In genomic region chrX:106611682-106612402, GRCh38 we compare ENCODE assay signal across 8 cellular contexts. TPM values are rescaled to one million over a fixed set of nuclear protein-coding genes. Genes with fewer than 3 reads are reported as not detected.
DNase-seq lines count a peak whose midpoint lies in the region; ATAC-seq and TF ChIP-seq lines count a peak whose summit lies in the region.

Gene RADX (plus strand): TSS chrX:106611978. CDS start chrX:106612081, 103 bp downstream.

- H3K4me3 Mint-ChIP-seq in activated naive CD8-positive, alpha-beta T cell treated with anti-CD3 and anti-CD28 coated beads for 36 hours: peak within 1 kb of the TSS; percentile 91

- no peak within 1 kb of the TSS for H3K4ac ChIP-seq in trophoblast cell (ENCODE audit: low read depth, low read length)

- H3K36me3 ChIP-seq in HUES6 (ENCODE audit: control insufficient read depth, insufficient read depth, low read length) (no peaks in the 10 kb centered on the region), SK-N-MC (ENCODE audit: insufficient read depth, low read length) (no peaks in the 10 kb centered on the region), heart left ventricle (no peaks in the 10 kb centered on the region), trophoblast cell (ENCODE audit: control insufficient read depth in 1 of 2, insufficient read depth in 2 of 2, low read length in 2 of 2) (no peaks in the 10 kb centered on the region), tibial artery (no peaks in the 10 kb centered on the region)

- no peaks in the 10 kb centered on the region for H3K36me3 Mint-ChIP-seq in activated naive CD8-positive, alpha-beta T cell treated with anti-CD3 and anti-CD28 coated beads for 36 hours

- H3K9me3 Mint-ChIP-seq in activated naive CD8-positive, alpha-beta T cell treated with anti-CD3 and anti-CD28 coated beads for 36 hours: no peaks in the 10 kb centered on the region

- peaks cover 22% of the 10 kb centered on the region for H3K4me1 Mint-ChIP-seq in activated naive CD8-positive, alpha-beta T cell treated with anti-CD3 and anti-CD28 coated beads for 36 hours

- peak; percentile 81 for DNase-seq in DMS153 (lab: John Stamatoyannopoulos, UW)
- peak; percentile 73 for DNase-seq in SK-N-MC (ENCODE audit: low read depth, low spot score)
- DNase-seq in activated naive CD8-positive, alpha-beta T cell treated with anti-CD3 and anti-CD28 coated beads for 36 hours: peak; percentile 86
- peak; percentile 58 to 82 (median 71) for DNase-seq in heart left ventricle
- peak; percentile 69 to 77 for DNase-seq in trophoblast cell
- peak; percentile 70 to 80 for DNase-seq in tibial artery

- H3K18ac ChIP-seq in trophoblast cell (ENCODE audit: low read length): no peak within 1 kb of the TSS

- intact Hi-C loops in heart left ventricle (cut with DNase I) (no loop called here), tibial artery (cut with DNase I; ENCODE audit: low total_unique reads) (no loop called here)

- no peak within 1 kb of the TSS for H2BK120ac ChIP-seq in trophoblast cell (ENCODE audit: insufficient read depth, low read length, poor library complexity)

- H4K12ac ChIP-seq in trophoblast cell (ENCODE audit: low read depth, low read length): no peak within 1 kb of the TSS

- H3K27me3 Mint-ChIP-seq in activated naive CD8-positive, alpha-beta T cell treated with anti-CD3 and anti-CD28 coated beads for 36 hours: no peaks in the 10 kb centered on the region

- peak within 1 kb of the TSS; percentile 77 for H3K4me3 ChIP-seq in HUES6 (ENCODE audit: low read depth, low read length)
- H3K4me3 ChIP-seq in SK-N-MC: peak within 1 kb of the TSS; percentile 82
- H3K4me3 ChIP-seq in heart left ventricle: peak within 1 kb of the TSS in 11 of 12 donors; percentile 17 to 65 (median 53)
- H3K4me3 ChIP-seq in trophoblast cell (ENCODE audit: low read depth, low read length): peak within 1 kb of the TSS; percentile 71
- H3K4me3 ChIP-seq in tibial artery: peak within 1 kb of the TSS; percentile 48 to 51

- H3K14ac ChIP-seq in trophoblast cell (ENCODE audit: low read length): no peak within 1 kb of the TSS

- no peak within 1 kb of the TSS for H2BK5ac ChIP-seq in trophoblast cell (ENCODE audit: low read depth, low read length, poor library complexity)

- H2BK12ac ChIP-seq in trophoblast cell (ENCODE audit: low read length): no peak within 1 kb of the TSS

- peak within 1 kb of the TSS; percentile 83 for H3K27ac Mint-ChIP-seq in activated naive CD8-positive, alpha-beta T cell treated with anti-CD3 and anti-CD28 coated beads for 36 hours

- WGBS in heart left ventricle, 4 donors: 1 to 44% (median 12%) methylated on average over 42 to 46 of the region's 46 CpGs
- no CpG with 5 or more reads among the region's 46 CpGs for WGBS in trophoblast cell (ENCODE audit: extremely low coverage, insufficient coverage, insufficient read length)

- TF ChIP-seq CTCF in heart left ventricle (IDR thresholded peaks at IDR 0.05) (no peak), tibial artery (IDR thresholded peaks at IDR 0.05) (no peak)

- TF ChIP-seq POLR2A in heart left ventricle (IDR thresholded peaks at IDR 0.05): no peak

- ATAC-seq in GM21515 (IDR thresholded peaks at IDR 0.05; ENCODE audit: unreplicated experiment): peak; percentile 98
- ATAC-seq in heart left ventricle: peak; percentile 81 to 99 (median 98)

- H3K79me1 ChIP-seq in trophoblast cell (ENCODE audit: low read length): no peaks in the 10 kb centered on the region

- no peaks in the 10 kb centered on the region for H3K79me2 ChIP-seq in trophoblast cell (ENCODE audit: control insufficient read depth, insufficient read depth, low read length, poor library complexity)

- H3K27me3 ChIP-seq in HUES6 (ENCODE audit: control insufficient read depth, insufficient read depth, low read length): peaks cover 38% of the 10 kb centered on the region
- peaks cover 0 to 21% (median 0%) of the 10 kb centered on the region in 9 donors for H3K27me3 ChIP-seq in heart left ventricle
- no peaks in the 10 kb centered on the region for H3K27me3 ChIP-seq in trophoblast cell (ENCODE audit: insufficient read depth, low read length)
- no peaks in the 10 kb centered on the region for H3K27me3 ChIP-seq in tibial artery

- peaks cover 12% of the 10 kb centered on the region for H3K4me1 ChIP-seq in HUES6 (ENCODE audit: control insufficient read depth, insufficient read depth, low read length)
- H3K4me1 ChIP-seq in heart left ventricle: no peaks in the 10 kb centered on the region
- H3K4me1 ChIP-seq in trophoblast cell (ENCODE audit: control insufficient read depth in 1 of 2, insufficient read depth in 2 of 2, low read length in 2 of 2): no peaks in the 10 kb centered on the region
- no peaks in the 10 kb centered on the region for H3K4me1 ChIP-seq in tibial artery

- H3K27ac ChIP-seq in HUES6 (ENCODE audit: low read depth, low read length) (no peak within 1 kb of the TSS), SK-N-MC (no peak within 1 kb of the TSS), heart left ventricle (no peak within 1 kb of the TSS), trophoblast cell (ENCODE audit: low read depth, low read length) (peak within 1 kb of the TSS; percentile 26), tibial artery (peak within 1 kb of the TSS in 1 of 2 donors; percentile 19)

- H4K91ac ChIP-seq in trophoblast cell (ENCODE audit: low read depth, low read length): no peak within 1 kb of the TSS

- peak within 1 kb of the TSS; percentile 89 for H3K4me2 ChIP-seq in trophoblast cell (ENCODE audit: low read length)

- H3K23ac ChIP-seq in trophoblast cell (ENCODE audit: low read length): no peak within 1 kb of the TSS

- H2AFZ ChIP-seq in trophoblast cell (ENCODE audit: insufficient read depth, low read length, poor library complexity): peak within 1 kb of the TSS; percentile 66

- H4K8ac ChIP-seq in trophoblast cell (ENCODE audit: low read depth, low read length): no peak within 1 kb of the TSS

- no peak within 1 kb of the TSS for H2AK5ac ChIP-seq in trophoblast cell (ENCODE audit: low read length)

- H3K9ac ChIP-seq in HUES6 (ENCODE audit: low read length) (peak within 1 kb of the TSS; percentile 55), SK-N-MC (ENCODE audit: insufficient read length) (peak within 1 kb of the TSS; percentile 74), trophoblast cell (ENCODE audit: low read length) (no peak within 1 kb of the TSS)

- H3K9me3 ChIP-seq in HUES6 (ENCODE audit: control insufficient read depth, insufficient read depth, low read depth, low read length) (no peaks in the 10 kb centered on the region), SK-N-MC (ENCODE audit: low read depth, low read length) (no peaks in the 10 kb centered on the region), heart left ventricle (no peaks in the 10 kb centered on the region), trophoblast cell (ENCODE audit: insufficient read depth, low read depth, low read length) (no peaks in the 10 kb centered on the region), tibial artery (no peaks in the 10 kb centered on the region)

RNA-seq across cellular contexts. Expression of gene RADX, which starts in this region (rescaled TPM):
- 10 to 100 TPM in 1 of 2 experiments, 1 to 10 TPM in 1; 7.8 to 10.1 TPM for total RNA-seq in activated naive CD8-positive, alpha-beta T cell treated with anti-CD3 and anti-CD28 coated beads for 36 hours
- total RNA-seq in heart left ventricle: 1 to 10 TPM in 5 of 9 donors, under 1 TPM in 4; 0.54 to 2.5 (median 1.1) TPM
- polyA plus RNA-seq in heart left ventricle: 1 to 10 TPM in 1 of 2 donors, under 1 TPM in 1; 0.38 to 1.4 TPM
- 24.6 and 25.3 TPM in 2 replicates for polyA plus RNA-seq in trophoblast cell (2013)
